Comparison of ENCODE assay signal across 8 cellular contexts in genomic region chr15:31360843-31361763, GRCh38. TPM values are rescaled to one million over a fixed set of nuclear protein-coding genes. Genes with fewer than 3 reads are reported as not detected.
DNase-seq lines count a peak whose midpoint lies in the region; ATAC-seq and TF ChIP-seq lines count a peak whose summit lies in the region.

No MANE protein-coding gene starts in this region.

- H3K9ac ChIP-seq in HUES64 (ENCODE audit: low read depth, low read length) (no peak overlapping the region), mesendoderm (ENCODE audit: low read length) (peak overlapping the region; percentile 7)

- H3K27ac ChIP-seq in HUES64 (ENCODE audit: low read depth, low read length) (peak overlapping the region; percentile 32; the same call in 1 of the 2 replicates), RWPE2 (ENCODE audit: poor library complexity, severe bottlenecking) (peak overlapping the region; percentile 42), mesendoderm (ENCODE audit: low read depth, low read length) (no peak overlapping the region), vagina (peak overlapping the region; percentile 95)

- H3K27ac Mint-ChIP-seq in activated naive CD4-positive, alpha-beta T cell treated with anti-CD3 and anti-CD28 coated beads, Interleukin-2, amount 50 U/mL, for 72 hours: peak overlapping the region; percentile 81 to 98

- H3K4me1 ChIP-seq in HUES64 (ENCODE audit: insufficient read depth, low read length) (peaks cover 43% of the 10 kb centered on the region), RWPE2 (ENCODE audit: insufficient read depth, poor library complexity, severe bottlenecking) (peaks cover 60% of the 10 kb centered on the region), mesendoderm (ENCODE audit: control insufficient read depth, low read depth, low read length) (peaks cover 22% of the 10 kb centered on the region), vagina (peaks cover 99% of the 10 kb centered on the region)

- intact Hi-C loops in vagina (cut with DNase I): loop anchor here (10.0 kb wide), 1 partner anchor 124 kb away; no protein-coding TSS in a partner anchor

- peaks cover 5 to 37% of the 10 kb centered on the region in 2 donors for H3K36me3 Mint-ChIP-seq in activated naive CD4-positive, alpha-beta T cell treated with anti-CD3 and anti-CD28 coated beads, Interleukin-2, amount 50 U/mL, for 72 hours

- peak; percentile 58 for DNase-seq in GF-D8 (lab: John Stamatoyannopoulos, UW)
- DNase-seq in RWPE2 (ENCODE audit: low spot score): no peak
- peak in 1 of 2 donors; percentile 55 for DNase-seq in activated naive CD4-positive, alpha-beta T cell treated with anti-CD3 and anti-CD28 coated beads, Interleukin-2, amount 50 U/mL, for 72 hours (ENCODE audit: low spot score in 2 of 2)
- no peak for DNase-seq in mesendoderm
- DNase-seq in vagina (ENCODE audit: extremely low spot score in 2 of 2): no peak
- no peak for DNase-seq in GM19240 (ENCODE audit: insufficient read length, low spot score)

- no peak for TF ChIP-seq POLR2A in vagina (IDR thresholded peaks at IDR 0.05)

- TF ChIP-seq CTCF in RWPE2 (IDR thresholded peaks at IDR 0.05; ENCODE audit: poor library complexity, severe bottlenecking) (no peak), vagina (IDR thresholded peaks at IDR 0.05) (no peak)

- H2AK5ac ChIP-seq in mesendoderm (ENCODE audit: low read length): no peak overlapping the region

- H3K56ac ChIP-seq in mesendoderm (ENCODE audit: low read length): peak overlapping the region; percentile 51

- H3K36me3 ChIP-seq in HUES64 (ENCODE audit: insufficient read depth, low read length): no peaks in the 10 kb centered on the region
- no peaks in the 10 kb centered on the region for H3K36me3 ChIP-seq in RWPE2 (ENCODE audit: low read depth)
- H3K36me3 ChIP-seq in mesendoderm (ENCODE audit: control insufficient read depth, insufficient read depth, low read length): no peaks in the 10 kb centered on the region
- H3K36me3 ChIP-seq in vagina: no peaks in the 10 kb centered on the region

- H3K18ac ChIP-seq in mesendoderm (ENCODE audit: low read length): no peak overlapping the region

- H4K5ac ChIP-seq in mesendoderm (ENCODE audit: low read length): no peak overlapping the region

- peaks cover 24% of the 10 kb centered on the region for H3K79me1 ChIP-seq in mesendoderm (ENCODE audit: low read length)

- no peaks in the 10 kb centered on the region for H3K9me3 Mint-ChIP-seq in activated naive CD4-positive, alpha-beta T cell treated with anti-CD3 and anti-CD28 coated beads, Interleukin-2, amount 50 U/mL, for 72 hours

- H3K4me3 ChIP-seq in HUES64 (ENCODE audit: low read length): no peak overlapping the region
- no peak overlapping the region for H3K4me3 ChIP-seq in RWPE2 (ENCODE audit: severe bottlenecking)
- H3K4me3 ChIP-seq in mesendoderm (ENCODE audit: low read length): no peak overlapping the region
- H3K4me3 ChIP-seq in vagina: no peak overlapping the region

- H2BK120ac ChIP-seq in mesendoderm (ENCODE audit: low read depth, low read length): no peak overlapping the region

- 75% methylated on average over 17 of the region's 17 CpGs for WGBS in HUES64
- WGBS in mesendoderm (ENCODE audit: extremely low coverage, insufficient coverage, low lambda C conversion rate): no CpG with 5 or more reads among the region's 17 CpGs

- ATAC-seq in GM21423 (IDR thresholded peaks at IDR 0.05; ENCODE audit: unreplicated experiment) (peak; percentile 64), RWPE2 (ENCODE audit: low read depth) (peak; percentile 25; the same call in 2 of the 3 replicates)
- peak; percentile 68 to 71 for ATAC-seq in activated naive CD4-positive, alpha-beta T cell treated with anti-CD3 and anti-CD28 coated beads, Interleukin-2, amount 50 U/mL, for 72 hours

- H3K9me3 ChIP-seq in HUES64 (ENCODE audit: insufficient read depth, low read depth, low read length) (no peaks in the 10 kb centered on the region), RWPE2 (ENCODE audit: severe bottlenecking) (no peaks in the 10 kb centered on the region), vagina (no peaks in the 10 kb centered on the region)

- no peak overlapping the region for H2BK5ac ChIP-seq in mesendoderm (ENCODE audit: low read length)

- no peak overlapping the region for H3K4ac ChIP-seq in mesendoderm (ENCODE audit: low read depth, low read length)

- no peak overlapping the region for H3K4me2 ChIP-seq in mesendoderm (ENCODE audit: low read length)

- H3K27me3 ChIP-seq in HUES64 (ENCODE audit: insufficient read depth, low read length) (no peaks in the 10 kb centered on the region), RWPE2 (ENCODE audit: insufficient read depth, poor library complexity, severe bottlenecking) (no peaks in the 10 kb centered on the region), mesendoderm (ENCODE audit: insufficient read depth, low read length, poor library complexity) (no peaks in the 10 kb centered on the region), vagina (no peaks in the 10 kb centered on the region)

- no peak overlapping the region for H4K8ac ChIP-seq in mesendoderm (ENCODE audit: low read depth, low read length)

- peaks cover 7% of the 10 kb centered on the region for H3K79me2 ChIP-seq in mesendoderm (ENCODE audit: control insufficient read depth, insufficient read depth, low read length)

- H3K23ac ChIP-seq in mesendoderm (ENCODE audit: low read length): peak overlapping the region; percentile 67

- H2BK15ac ChIP-seq in mesendoderm (replicated peaks; ENCODE audit: low read depth): no peak overlapping the region

RNA-seq across cellular contexts. Expression of gene KLF13, which starts 34.5 kb away (rescaled TPM):
- polyA plus RNA-seq in HUES64 (2013, experiment 1 of 2): 27.7 TPM
- polyA plus RNA-seq in HUES64 (2013, experiment 2 of 2): 33.5 TPM
- 100 to 1,000 TPM; 124 to 161 TPM for total RNA-seq in activated naive CD4-positive, alpha-beta T cell treated with anti-CD3 and anti-CD28 coated beads, Interleukin-2, amount 50 U/mL, for 72 hours
- polyA plus RNA-seq in mesendoderm (2013, experiment 1 of 2): 28.4 TPM
- 29.2 TPM for polyA plus RNA-seq in mesendoderm (2013, experiment 2 of 2)
- 30.9 TPM for total RNA-seq in vagina
